ENCODE assay signal across 8 cellular contexts in genomic region chr6:15132854-15133670, GRCh38.
DNase-seq lines count a peak whose midpoint lies in the region; ATAC-seq and TF ChIP-seq lines count a peak whose summit lies in the region.

No MANE protein-coding gene starts in this region.

- no peak overlapping the region for H3K27ac Mint-ChIP-seq in stimulated activated memory B cell treated with anti-CD40 and anti-IgM and Interleukin-4, amounts not matched to agents 10 μg/mL and 1 μg/mL and 100 μg/mL, for 72 hours

- no peak overlapping the region for H3K4me3 ChIP-seq in foreskin fibroblast (ENCODE audit: low read depth in 1 of 2, low read length in 2 of 2)

- ATAC-seq in GM18870 (IDR thresholded peaks at IDR 0.05; ENCODE audit: unreplicated experiment) (no peak), HG03280 (IDR thresholded peaks at IDR 0.05; ENCODE audit: unreplicated experiment) (no peak), GM18867 (IDR thresholded peaks at IDR 0.05; ENCODE audit: unreplicated experiment) (no peak)
- no peak for ATAC-seq in stimulated activated memory B cell treated with anti-CD40 and anti-IgM and Interleukin-4, amounts not matched to agents 10 μg/mL and 1 μg/mL and 100 μg/mL, for 72 hours

- H3K4me1 Mint-ChIP-seq in stimulated activated memory B cell treated with anti-CD40 and anti-IgM and Interleukin-4, amounts not matched to agents 10 μg/mL and 1 μg/mL and 100 μg/mL, for 72 hours, result peaks cover 19% of the 10 kb centered on the region

- no peak overlapping the region for H3K4me3 Mint-ChIP-seq in stimulated activated memory B cell treated with anti-CD40 and anti-IgM and Interleukin-4, amounts not matched to agents 10 μg/mL and 1 μg/mL and 100 μg/mL, for 72 hours

- DNase-seq in 8988T, result peak; percentile 50
- peak; percentile 53 for DNase-seq in GM04503 (ENCODE audit: low read depth)
- peak; percentile 92 for DNase-seq in RKO (ENCODE audit: low spot score)
- DNase-seq in foreskin fibroblast, result peak; percentile 58 to 71

- no peaks in the 10 kb centered on the region for H3K36me3 Mint-ChIP-seq in stimulated activated memory B cell treated with anti-CD40 and anti-IgM and Interleukin-4, amounts not matched to agents 10 μg/mL and 1 μg/mL and 100 μg/mL, for 72 hours

- no peaks in the 10 kb centered on the region for H3K9me3 Mint-ChIP-seq in stimulated activated memory B cell treated with anti-CD40 and anti-IgM and Interleukin-4, amounts not matched to agents 10 μg/mL and 1 μg/mL and 100 μg/mL, for 72 hours

- no peaks in the 10 kb centered on the region for H3K27me3 Mint-ChIP-seq in stimulated activated memory B cell treated with anti-CD40 and anti-IgM and Interleukin-4, amounts not matched to agents 10 μg/mL and 1 μg/mL and 100 μg/mL, for 72 hours

- no peak for TF ChIP-seq CTCF in foreskin fibroblast (IDR thresholded peaks at IDR 0.05; ENCODE audit: low read depth, low read length)
